Comparison of ENCODE assay signal across 15 cellular contexts in genomic region chr2:239141021-239141760, GRCh38.
A peak's percentile ranks its signal among the peaks of the same experiment; 100 is the strongest.
DNase-seq lines count a peak whose midpoint lies in the region; ATAC-seq and TF ChIP-seq lines count a peak whose summit lies in the region.
"Had no signal": no experiment of that assay in that cellular context is flagged by ENCODE, and none has a peak within 500 bp of the region (broad histone marks: within the 10 kb centered on the region; RNA-seq: fewer than 3 reads in every experiment).

No MANE protein-coding gene starts in this region.

- no peaks in the 10 kb centered on the region for H3K4me1 Mint-ChIP-seq in activated naive CD4-positive, alpha-beta T cell treated with anti-CD3 and anti-CD28 coated beads, Interleukin-2, amount 10 ng/mL, durations not matched to agents 7 days and 5 days
- peaks cover 4% of the 10 kb centered on the region for H3K4me1 Mint-ChIP-seq in activated T-helper 17 cell treated with anti-CD3 and anti-CD28 coated beads, Interleukin-2, amount 50 U/mL, for 72 hours
- H3K4me1 Mint-ChIP-seq: H9 had no signal

- H2AK5ac ChIP-seq in neuronal stem cell (ENCODE audit: low read depth, low read length): no peak overlapping the region

- no peak overlapping the region for H3K4me3 Mint-ChIP-seq in activated naive CD4-positive, alpha-beta T cell treated with anti-CD3 and anti-CD28 coated beads, Interleukin-2, amount 10 ng/mL, durations not matched to agents 7 days and 5 days
- H3K4me3 Mint-ChIP-seq in activated T-helper 17 cell treated with anti-CD3 and anti-CD28 coated beads, Interleukin-2, amount 50 U/mL, for 72 hours: no peak overlapping the region
- H3K4me3 Mint-ChIP-seq: CD4-positive, alpha-beta T cell; H9 had no signal

- H4K91ac ChIP-seq in neuronal stem cell (ENCODE audit: low read depth, low read length, poor library complexity): no peak overlapping the region

- H3K14ac ChIP-seq in neuronal stem cell (ENCODE audit: low read length): no peak overlapping the region

- DNase-seq in activated naive CD4-positive, alpha-beta T cell treated with anti-CD3 and anti-CD28 coated beads, Interleukin-2, amount 10 ng/mL, durations not matched to agents 7 days and 5 days: no peak
- no peak for DNase-seq in activated naive CD4-positive, alpha-beta T cell treated with anti-CD3 and anti-CD28 coated beads, Interleukin-2, amount 50 U/mL, for 16 hours
- DNase-seq in dorsolateral prefrontal cortex (no peak), neuronal stem cell (ENCODE audit: low spot score) (no peak), SIG-M5 treated with dmso at 0.1 percent for 504 hours (lab: John Stamatoyannopoulos, UW; ENCODE audit: unreplicated experiment) (no peak), mucosa of gallbladder (ENCODE audit: low spot score) (no peak), kidney tubule cell (ENCODE audit: low spot score) (no peak)
- DNase-seq: AML-193; Caco-2; CD4-positive, alpha-beta T cell; H9 had no signal

- TF ChIP-seq CTCF in dorsolateral prefrontal cortex (IDR thresholded peaks at IDR 0.05 in 54 of 56, conservative IDR thresholded peaks at IDR 0.05 in 2 of 56; ENCODE audit: low read depth in 1 of 56, partially characterized antibody in 56 of 56): no peak

- no peaks in the 10 kb centered on the region for H3K4me1 ChIP-seq in neuronal stem cell (ENCODE audit: control insufficient read depth in 2 of 2, insufficient read depth in 1 of 2, low read depth in 1 of 2, low read length in 2 of 2)
- H3K4me1 ChIP-seq: A549, Caco-2 had no signal

- H3K18ac ChIP-seq in neuronal stem cell (ENCODE audit: low read length): no peak overlapping the region

- no peak overlapping the region for H3K4ac ChIP-seq in neuronal stem cell (ENCODE audit: low read length)

- no peak overlapping the region for H2BK12ac ChIP-seq in neuronal stem cell (ENCODE audit: low read length)

- H3K27ac Mint-ChIP-seq in activated naive CD4-positive, alpha-beta T cell treated with anti-CD3 and anti-CD28 coated beads, Interleukin-2, amount 10 ng/mL, durations not matched to agents 7 days and 5 days: peak overlapping the region; percentile 55
- H3K27ac Mint-ChIP-seq in activated T-helper 17 cell treated with anti-CD3 and anti-CD28 coated beads, Interleukin-2, amount 50 U/mL, for 72 hours: peak overlapping the region; percentile 38
- H3K27ac Mint-ChIP-seq: CD4-positive, alpha-beta T cell had no signal

- H2BK5ac ChIP-seq in neuronal stem cell (ENCODE audit: low read length): no peak overlapping the region

- H3K4me3 ChIP-seq in dorsolateral prefrontal cortex (no peak overlapping the region), neuronal stem cell (ENCODE audit: low read length in 2 of 2) (peak overlapping the region in 1 of 2 donors; percentile 13)
- H3K4me3 ChIP-seq: A549 had no signal

- H3K27ac ChIP-seq in dorsolateral prefrontal cortex (peak overlapping the region in 51 of 59 donors; percentile 7 to 86 (median 70)), neuronal stem cell (replicated peaks; ENCODE audit: low read length) (no peak overlapping the region)
- H3K27ac ChIP-seq: 22Rv1, A549, C4-2B had no signal

- H3K4me2 ChIP-seq in neuronal stem cell (ENCODE audit: insufficient read depth, low read length, poor library complexity, severe bottlenecking): no peak overlapping the region
- H3K4me2 ChIP-seq: A549 had no signal

- H2BK120ac ChIP-seq in neuronal stem cell (ENCODE audit: low read depth, low read length): no peak overlapping the region

- H3K79me1 ChIP-seq in neuronal stem cell (ENCODE audit: low read depth, low read length): no peaks in the 10 kb centered on the region

- no peaks in the 10 kb centered on the region for H3K27me3 Mint-ChIP-seq in activated naive CD4-positive, alpha-beta T cell treated with anti-CD3 and anti-CD28 coated beads, Interleukin-2, amount 10 ng/mL, durations not matched to agents 7 days and 5 days
- H3K27me3 Mint-ChIP-seq in activated T-helper 17 cell treated with anti-CD3 and anti-CD28 coated beads, Interleukin-2, amount 50 U/mL, for 72 hours: no peaks in the 10 kb centered on the region
- H3K27me3 Mint-ChIP-seq: CD4-positive, alpha-beta T cell had no signal

- H3K27me3 ChIP-seq in dorsolateral prefrontal cortex (no peaks in the 10 kb centered on the region), neuronal stem cell (ENCODE audit: control insufficient read depth in 3 of 3, insufficient read depth in 3 of 3, low read depth in 1 of 3, low read length in 3 of 3) (no peaks in the 10 kb centered on the region)

- no peak overlapping the region for H3K9ac ChIP-seq in neuronal stem cell (ENCODE audit: low read depth, low read length, poor library complexity)

- H4K8ac ChIP-seq in neuronal stem cell (ENCODE audit: low read depth, low read length): no peak overlapping the region

- WGBS in neuronal stem cell (ENCODE audit: extremely low coverage in 2 of 2, insufficient read length in 2 of 2, insufficient replicate concordance in 1 of 2), 2 donors: no CpG with 5 or more reads among the region's 14 CpGs

- peaks cover 27 to 79% of the 10 kb centered on the region in 2 donors for H3K36me3 ChIP-seq in neuronal stem cell (replicated peaks in 1 of 2; ENCODE audit: control insufficient read depth in 2 of 2, insufficient read depth in 2 of 2, low read length in 2 of 2)

- H3K9me3 ChIP-seq in neuronal stem cell (replicated peaks in 1 of 2; ENCODE audit: control insufficient read depth in 2 of 2, insufficient read depth in 1 of 2, low read depth in 1 of 2, low read length in 2 of 2): no peaks in the 10 kb centered on the region
- H3K9me3 ChIP-seq: A549, Caco-2 had no signal

- peaks cover 3% of the 10 kb centered on the region for H3K9me3 Mint-ChIP-seq in activated naive CD4-positive, alpha-beta T cell treated with anti-CD3 and anti-CD28 coated beads, Interleukin-2, amount 10 ng/mL, durations not matched to agents 7 days and 5 days
- peaks cover 3% of the 10 kb centered on the region for H3K9me3 Mint-ChIP-seq in activated T-helper 17 cell treated with anti-CD3 and anti-CD28 coated beads, Interleukin-2, amount 50 U/mL, for 72 hours
- H3K9me3 Mint-ChIP-seq: CD4-positive, alpha-beta T cell; H9 had no signal

- H2AFZ ChIP-seq in neuronal stem cell (ENCODE audit: low read length): no peak overlapping the region

- peak overlapping the region; percentile 26 for H3K23ac ChIP-seq in neuronal stem cell (ENCODE audit: low read depth, low read length, poor library complexity)

- intact Hi-C loops in dorsolateral prefrontal cortex (cut with DNase I): loop anchor here (5.0 to 10.0 kb wide), 2 partner anchors 51 to 794 kb away; no protein-coding TSS in a partner anchor

- no peak for ATAC-seq in activated T-helper 17 cell treated with anti-CD3 and anti-CD28 coated beads, Interleukin-2, amount 50 U/mL, for 72 hours (replicated peaks)
- ATAC-seq: A549 had no signal

- no peak overlapping the region for H2BK15ac ChIP-seq in neuronal stem cell (ENCODE audit: low read length)

- CTCF ChIA-PET in activated naive CD4-positive, alpha-beta T cell treated with anti-CD3 and anti-CD28 coated beads, Interleukin-2, amount 10 ng/mL, durations not matched to agents 7 days and 5 days (lab: Charles Lee): no interaction called here

- H3K36me3 Mint-ChIP-seq in activated naive CD4-positive, alpha-beta T cell treated with anti-CD3 and anti-CD28 coated beads, Interleukin-2, amount 10 ng/mL, durations not matched to agents 7 days and 5 days: peaks cover 70% of the 10 kb centered on the region
- H3K36me3 Mint-ChIP-seq in activated T-helper 17 cell treated with anti-CD3 and anti-CD28 coated beads, Interleukin-2, amount 50 U/mL, for 72 hours (ENCODE audit: low read depth): peaks cover 83% of the 10 kb centered on the region
